24 cellular contexts compared by ENCODE assay signal in the genomic region with DNA sequence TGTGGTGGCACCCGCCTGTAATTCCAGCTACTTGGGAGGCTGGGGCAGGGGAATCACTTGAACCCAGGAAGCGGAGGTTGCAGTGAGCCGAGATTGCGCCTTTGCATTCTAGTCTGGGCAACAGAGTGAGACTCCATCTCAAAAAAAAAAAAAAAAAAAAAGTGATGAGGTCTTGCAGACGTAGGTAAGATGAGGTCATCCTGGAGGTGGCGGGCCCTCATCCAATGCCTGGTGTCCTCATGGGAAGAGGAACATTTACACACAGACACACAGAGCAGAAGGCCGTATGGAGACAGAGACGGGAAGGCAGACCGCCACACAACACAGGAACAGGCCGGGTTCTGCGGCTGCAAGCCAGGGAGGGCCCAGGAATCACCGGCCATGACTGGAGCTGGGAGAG. TPM values are rescaled to one million over a fixed set of nuclear protein-coding genes. Genes with fewer than 3 reads are reported as not detected.
"Had no signal": no experiment of that assay in that cellular context is flagged by ENCODE, and none has a peak within 500 bp of the region (broad histone marks: within the 10 kb centered on the region; RNA-seq: fewer than 3 reads in every experiment).

No MANE protein-coding gene starts in this region.

- H3K9me3 ChIP-seq: lower lobe of right lung, thoracic aorta, tibial nerve, upper lobe of left lung had no signal

- H2AFZ ChIP-seq: parathyroid adenoma had no signal

- H3K4me3 ChIP-seq: dorsolateral prefrontal cortex, lower lobe of right lung, smooth muscle cell, thoracic aorta, tibial nerve, upper lobe of left lung had no signal

- H3K27ac ChIP-seq: dorsolateral prefrontal cortex, lower lobe of right lung, parathyroid adenoma, thoracic aorta, tibial nerve, upper lobe of left lung had no signal

- H3K4me2 ChIP-seq: smooth muscle cell had no signal

- H3K27me3 Mint-ChIP-seq: progenitor cell of endocrine pancreas had no signal

- H3K27ac Mint-ChIP-seq: progenitor cell of endocrine pancreas had no signal

- DNase-seq: dorsolateral prefrontal cortex; effector CD4-positive, alpha-beta T cell; hypothalamus; immature natural killer cell; islet precursor cell; left ventricle myocardium superior; lower lobe of right lung; stimulated activated CD4-positive, alpha-beta T cell treated with anti-CD3 and anti-CD28 coated beads, Interleukin-12 subunit alpha, Interleukin-12 subunit beta, amount 100 ng/mL, for 4 hours; stimulated activated CD4-positive, alpha-beta T cell treated with anti-CD3 and anti-CD28 coated beads, Interleukin-1b, Interleukin-23, amount 100 ng/mL, for 48 hours; stimulated activated CD4-positive, alpha-beta T cell treated with anti-CD3 and anti-CD28 coated beads, Interleukin-4, amount 100 ng/mL, for 1 hour; stimulated activated CD8-positive, alpha-beta memory T cell treated with anti-CD3 and anti-CD28 coated beads, Interleukin-4, amount 100 ng/mL, for 48 hours; stimulated activated naive CD8-positive, alpha-beta T cell treated with anti-CD3 and anti-CD28 coated beads, Interleukin-15, Interleukin-2, amounts not matched to agents 100 U/mL and 50 U/mL, for 24 hours; substantia nigra had no signal

- H3K9ac ChIP-seq: parathyroid adenoma had no signal

- ATAC-seq: left ventricle myocardium superior; lower lobe of right lung; sciatic nerve; stimulated activated naive CD8-positive, alpha-beta T cell treated with anti-CD3 and anti-CD28 coated beads, Interleukin-15, Interleukin-2, amounts not matched to agents 100 U/mL and 50 U/mL, for 24 hours had no signal

- H3K36me3 Mint-ChIP-seq: immature natural killer cell had no signal

- FAIRE-seq: colon, frontal cortex, urothelium cell line had no signal

- H3K27me3 ChIP-seq: dorsolateral prefrontal cortex, tibial nerve, upper lobe of left lung had no signal

RNA-seq across cellular contexts. Expression of a gene that starts 15.5 kb away (rescaled TPM):
- total RNA-seq: progenitor cell of endocrine pancreas had no signal
- polyA plus RNA-seq: neural cell had no signal

RNA-seq across cellular contexts. Expression of a gene that starts 36.9 kb away (rescaled TPM):
- total RNA-seq: progenitor cell of endocrine pancreas had no signal
- polyA plus RNA-seq: neural cell had no signal
